Comparison of ENCODE assay signal across 9 cellular contexts in the genomic region with DNA sequence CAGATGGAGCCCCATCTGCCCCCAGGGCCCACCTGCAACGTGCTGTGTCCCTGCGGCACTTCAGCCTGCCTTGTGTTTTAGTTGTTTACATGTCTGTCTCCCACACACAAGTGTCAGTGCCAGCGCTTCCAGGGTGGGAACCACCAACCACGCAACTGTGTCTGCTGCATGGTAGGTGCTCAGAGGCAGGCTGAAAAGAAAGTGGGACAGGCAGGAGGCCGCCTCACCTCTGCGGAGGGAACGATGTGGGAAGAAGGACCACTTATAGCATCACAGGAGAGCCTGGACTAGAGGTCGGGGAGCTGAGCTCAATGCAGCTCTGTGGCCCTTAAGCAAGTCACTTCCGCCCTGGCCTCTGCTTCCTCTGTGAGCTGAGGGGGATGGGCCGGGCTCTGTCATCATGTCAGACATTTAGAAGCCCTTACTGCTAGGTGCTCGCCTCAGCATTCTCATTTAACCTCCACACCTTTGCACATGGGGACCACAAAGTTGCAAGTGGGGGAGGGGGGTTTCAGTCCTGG.
DNase-seq lines count a peak whose midpoint lies in the region; ATAC-seq lines count a peak whose summit lies in the region.
"Had no signal": no experiment of that assay in that cellular context is flagged by ENCODE, and none has a peak within 500 bp of the region (broad histone marks: within the 10 kb centered on the region; RNA-seq: fewer than 3 reads in every experiment).

No MANE protein-coding gene starts in this region.

- H3K27ac Mint-ChIP-seq in activated naive CD8-positive, alpha-beta T cell = peak overlapping the region; percentile 100
- peak overlapping the region; percentile 96 for H3K27ac Mint-ChIP-seq in memory B cell

- peak overlapping the region; percentile 87 for H3K4me3 Mint-ChIP-seq in activated naive CD8-positive, alpha-beta T cell
- peak overlapping the region; percentile 76 for H3K4me3 Mint-ChIP-seq in memory B cell
- H3K4me3 Mint-ChIP-seq: neural crest cell had no signal

- no peaks in the 10 kb centered on the region for H3K27me3 Mint-ChIP-seq in activated naive CD8-positive, alpha-beta T cell
- H3K27me3 Mint-ChIP-seq in memory B cell = no peaks in the 10 kb centered on the region

- DNase-seq in GM19240 (ENCODE audit: insufficient read length, low spot score) (peak; percentile 48), T follicular helper cell (ENCODE audit: low read depth) (peak; percentile 64), memory B cell (ENCODE audit: low spot score in 2 of 2) (peak in 1 of 2 donors; percentile 33), DMS114 treated with DMSO at 0.1 percent for 48 hours (lab: John Stamatoyannopoulos, UW; ENCODE audit: unreplicated experiment) (no peak), HCEC 1CT (no peak), HuH-7.5 (ENCODE audit: low spot score) (no peak)
- peak; percentile 43 to 47 for DNase-seq in stimulated activated CD8-positive, alpha-beta memory T cell treated with anti-CD3 and anti-CD28 coated beads, Interleukin-7, amount 100 ng/mL, for 1 hour (ENCODE audit: low read depth in 2 of 2)

- peaks cover 3% of the 10 kb centered on the region for H3K36me3 Mint-ChIP-seq in activated naive CD8-positive, alpha-beta T cell
- peaks cover 6% of the 10 kb centered on the region for H3K36me3 Mint-ChIP-seq in memory B cell

- peaks cover 57% of the 10 kb centered on the region for H3K4me1 Mint-ChIP-seq in activated naive CD8-positive, alpha-beta T cell (ENCODE audit: low read depth)
- peaks cover 38% of the 10 kb centered on the region for H3K4me1 Mint-ChIP-seq in memory B cell

- peak; percentile 76 for ATAC-seq in memory B cell (ENCODE audit: low read depth)

- H3K9me3 Mint-ChIP-seq in activated naive CD8-positive, alpha-beta T cell (ENCODE audit: low read depth) = no peaks in the 10 kb centered on the region
- H3K9me3 Mint-ChIP-seq in memory B cell = no peaks in the 10 kb centered on the region
- H3K9me3 Mint-ChIP-seq: neural crest cell had no signal

Comparison
In these comparisons a context has a peak if more than half of its experiments do, and no peak if none do; other contexts are left out.
1. DNase-seq: peak in GM19240 (single experiment), T follicular helper cell (single experiment) and stimulated activated CD8-positive, alpha-beta memory T cell treated with anti-CD3 and anti-CD28 coated beads, Interleukin-7, amount 100 ng/mL, for 1 hour (2 of 2); none in DMS114 treated with DMSO at 0.1 percent for 48 hours (single experiment), HCEC 1CT (single experiment) and HuH-7.5 (single experiment).